ENCODE assay signal across 33 cellular contexts in genomic region chr15:61644550-61644949, GRCh38.
A peak's percentile ranks its signal among the peaks of the same experiment; 100 is the strongest.
DNase-seq lines count a peak whose midpoint lies in the region; ATAC-seq, FAIRE-seq and TF ChIP-seq lines count a peak whose summit lies in the region.
"Had no signal": no experiment of that assay in that cellular context is flagged by ENCODE, and none has a peak within 500 bp of the region (broad histone marks: within the 10 kb centered on the region; RNA-seq: fewer than 3 reads in every experiment).

No MANE protein-coding gene starts in this region.

- peaks cover 25 to 30% of the 10 kb centered on the region in 2 experiments for H3K4me1 Mint-ChIP-seq in H9
- H3K4me1 Mint-ChIP-seq: naive thymus-derived CD8-positive, alpha-beta T cell had no signal

- no peaks in the 10 kb centered on the region; the same call in 1 of the 2 replicates for H3K27me3 ChIP-seq in H9 (ENCODE audit: insufficient read depth, low read length)
- peaks cover 0 to 7% of the 10 kb centered on the region in 2 donors for H3K27me3 ChIP-seq in left lung
- H3K27me3 ChIP-seq: SJCRH30 had no signal

- no peak overlapping the region for H4K5ac ChIP-seq in H9 (ENCODE audit: insufficient read length, low read depth, low read length)

- H2BK20ac ChIP-seq in H9 (ENCODE audit: low read depth, low read length, poor library complexity, severe bottlenecking), result no peak overlapping the region

- H3K4me1 ChIP-seq in H9 (ENCODE audit: insufficient read depth, low read length) (no peaks in the 10 kb centered on the region), left lung (no peaks in the 10 kb centered on the region)
- H3K4me1 ChIP-seq: Caco-2, heart right ventricle, lower lobe of right lung, sigmoid colon, SJCRH30, tibial artery had no signal

- H3K27ac ChIP-seq in C4-2B (no peak overlapping the region), H9 (ENCODE audit: insufficient read length, low read depth, low read length) (no peak overlapping the region), left lung (no peak overlapping the region)
- H3K27ac ChIP-seq: epithelial cell of prostate, heart right ventricle, lower lobe of right lung, sigmoid colon, SJCRH30, tibial artery, VCaP had no signal

- H3K4me3 ChIP-seq in left lung, result no peak overlapping the region
- H3K4me3 ChIP-seq: heart right ventricle, lower lobe of right lung, sigmoid colon, SJCRH30, tibial artery had no signal

- H3K4me3 Mint-ChIP-seq in H9, result no peak overlapping the region
- H3K4me3 Mint-ChIP-seq: activated naive CD8-positive, alpha-beta T cell; naive thymus-derived CD8-positive, alpha-beta T cell had no signal

- no peaks in the 10 kb centered on the region for H3K9me3 Mint-ChIP-seq in H9
- H3K9me3 Mint-ChIP-seq: naive thymus-derived CD8-positive, alpha-beta T cell had no signal

- no peaks in the 10 kb centered on the region for H3K79me2 ChIP-seq in H9 (ENCODE audit: insufficient read depth, low read length)

- H3K9me3 ChIP-seq in H9 (ENCODE audit: control insufficient read depth, low read depth, low read length) (no peaks in the 10 kb centered on the region), left lung (no peaks in the 10 kb centered on the region)
- H3K9me3 ChIP-seq: Caco-2, heart right ventricle, lower lobe of right lung, sigmoid colon, SJCRH30, tibial artery had no signal

- no peak overlapping the region for H2AK5ac ChIP-seq in H9 (ENCODE audit: insufficient read length, low read length)

- intact Hi-C loops in left lung (cut with DNase I), result no loop called here

- no peak overlapping the region for H3K4ac ChIP-seq in H9 (ENCODE audit: low read depth, low read length)

- H3T11ph ChIP-seq in H9 (ENCODE audit: low read length), result no peak overlapping the region

- H3K27me3 Mint-ChIP-seq in H9 (ENCODE audit: low read depth), result peaks cover 32% of the 10 kb centered on the region

- H3K36me3 ChIP-seq in left lung, result no peaks in the 10 kb centered on the region
- H3K36me3 ChIP-seq: heart right ventricle, lower lobe of right lung, sigmoid colon, SJCRH30, tibial artery had no signal

- no peak overlapping the region for H3K9ac ChIP-seq in H9 (ENCODE audit: extremely low read depth, insufficient read length, low read length)

- H3K36me3 Mint-ChIP-seq in H9 (ENCODE audit: insufficient read depth in 1 of 3, low read depth in 3 of 3), result no peaks in the 10 kb centered on the region
- H3K36me3 Mint-ChIP-seq: activated naive CD8-positive, alpha-beta T cell; naive thymus-derived CD8-positive, alpha-beta T cell had no signal

- DNase-seq in H9 (no peak), dermis blood vessel endothelial cell (peak; percentile 8), left lung (no peak), RCC 7860 (ENCODE audit: low spot score) (no peak), HT-29 (ENCODE audit: low spot score) (no peak)
- DNase-seq: activated CD4-positive, alpha-beta T cell treated with anti-CD3 and anti-CD28 coated beads for 48 hours; activated effector memory CD4-positive, alpha-beta T cell treated with Interleukin-2 at 50 U/mL for 16 hours; activated T-cell treated with anti-CD3 and anti-CD28 coated beads, Interleukin-2, amount 50 U/mL, for 1 hour; C1 segment of cervical spinal cord; Caco-2; DMS79 treated with DMSO at 0.1 percent for 48 hours; effector CD8-positive, alpha-beta T cell; foreskin melanocyte; GF-D8; heart right ventricle; kidney; lower lobe of right lung; naive thymus-derived CD8-positive, alpha-beta T cell; NCI-H1105; NCI-H187; NCI-H69; sigmoid colon; stimulated activated CD4-positive, alpha-beta T cell treated with anti-CD3 and anti-CD28 coated beads, Interleukin-4, amount 100 ng/mL, for 1 hour; T1000; tibial artery had no signal

- TF ChIP-seq CTCF in C4-2B (conservative IDR thresholded peaks at IDR 0.05), result 0 out of 2 replicates have a peak, but pooled peaks have one; percentile 5
- TF ChIP-seq CTCF in H9 (conservative IDR thresholded peaks at IDR 0.05), result peak; percentile 24; the same call in 2 of the 3 replicates
- TF ChIP-seq CTCF in left lung (IDR thresholded peaks at IDR 0.05), result no peak

- H4K8ac ChIP-seq in H9 (replicated peaks; ENCODE audit: insufficient read length, low read depth, low read length), result no peak overlapping the region

- H4K20me1 ChIP-seq in H9 (ENCODE audit: control insufficient read depth, insufficient read depth, insufficient read length), result no peaks in the 10 kb centered on the region

- no peak overlapping the region for H2BK12ac ChIP-seq in H9 (ENCODE audit: insufficient read length, low read depth, low read length)

- WGBS in H9 (ENCODE audit: extremely low coverage, insufficient read length, low lambda C conversion rate), result no CpG with 5 or more reads among the region's 4 CpGs

- no peak overlapping the region for H2BK5ac ChIP-seq in H9 (ENCODE audit: insufficient read length, low read length)

- no peaks in the 10 kb centered on the region for H3K23me2 ChIP-seq in H9 (ENCODE audit: insufficient read length, low read depth, low read length, poor library complexity, severe bottlenecking)

- no peak overlapping the region for H2AFZ ChIP-seq in H9 (ENCODE audit: low read length)

- no peak for FAIRE-seq in RCC 7860 (lab: Jason Lieb, UNC)
- FAIRE-seq: colon, kidney had no signal

- H3K56ac ChIP-seq in H9 (ENCODE audit: insufficient read length, low read depth, low read length), result no peak overlapping the region

- H3K79me1 ChIP-seq in H9 (ENCODE audit: insufficient read depth, low read depth, low read length, poor library complexity, severe bottlenecking), result no peaks in the 10 kb centered on the region

- peak overlapping the region; percentile 34; the same call in 1 of the 2 replicates for H3K14ac ChIP-seq in H9 (ENCODE audit: insufficient read depth, low read length)

- ATAC-seq in left lung (peak; percentile 41), GM19397 (IDR thresholded peaks at IDR 0.05; ENCODE audit: unreplicated experiment) (no peak)
- ATAC-seq: heart right ventricle; lower lobe of right lung; naive thymus-derived CD8-positive, alpha-beta T cell; Panc1 had no signal

- H3K18ac ChIP-seq in H9 (ENCODE audit: insufficient read length, low read depth, low read length), result no peak overlapping the region

- H3K4me2 ChIP-seq in H9 (ENCODE audit: insufficient read depth, insufficient read length, low read length), result no peak overlapping the region

- no peak overlapping the region for H2BK15ac ChIP-seq in H9 (ENCODE audit: low read depth, low read length)

- H4K91ac ChIP-seq in H9 (ENCODE audit: insufficient read length, low read depth, low read length), result no peak overlapping the region

- H3K23ac ChIP-seq in H9 (ENCODE audit: insufficient read length, low read depth, low read length), result no peak overlapping the region

- H3K27ac Mint-ChIP-seq in H9, result no peak overlapping the region; a peak in 1 of 7 replicates
- H3K27ac Mint-ChIP-seq: activated naive CD8-positive, alpha-beta T cell had no signal

- H2BK120ac ChIP-seq in H9 (ENCODE audit: low read depth, low read length, poor library complexity, severe bottlenecking), result no peak overlapping the region

Comparison
In these comparisons a context has a peak if more than half of its experiments do, and no peak if none do; other contexts are left out.
1. CTCF ChIP-seq: peak in C4-2B (single experiment) and H9 (single experiment); none in left lung (0 of 2).